In genomic region chr11:94183251-94183885, GRCh38 we compare ENCODE assay signal across 2 cellular contexts.
TF ChIP-seq lines count a peak whose summit lies in the region.

No MANE protein-coding gene starts in this region.

TF ChIP-seq in A549, 52 proteins besides CTCF, POLR2A, EP300 and RAD21 (continued from another document):
- TF ChIP-seq TFCP2L1 (CRISPR knock-in tag; IDR thresholded peaks at IDR 0.05) (no peak), NPAS2 (CRISPR knock-in tag; IDR thresholded peaks at IDR 0.05; ENCODE audit: borderline replicate concordance) (no peak), GATA3 (IDR thresholded peaks at IDR 0.05; ENCODE audit: borderline replicate concordance) (no peak)

TF ChIP-seq in HCT116, 20 proteins besides CTCF, POLR2A, EP300 and RAD21 (continued from another document):
- TF ChIP-seq ZBTB33 (IDR thresholded peaks at IDR 0.05; ENCODE audit: extremely low read depth, insufficient replicate concordance, low read length) = no peak
- TF ChIP-seq ELF1 (IDR thresholded peaks at IDR 0.05; ENCODE audit: borderline replicate concordance, low read depth) = no peak
- no peak for TF ChIP-seq CBX3 (IDR thresholded peaks at IDR 0.05; ENCODE audit: low read depth)
- TF ChIP-seq CEBPB (IDR thresholded peaks at IDR 0.05; ENCODE audit: low read depth) = no peak
- TF ChIP-seq EGR1 (IDR thresholded peaks at IDR 0.05; ENCODE audit: low read depth) = no peak
TF ChIP-seq in HCT116: peak in this region for 0.
